16 cellular contexts compared by ENCODE assay signal in the genomic region with DNA sequence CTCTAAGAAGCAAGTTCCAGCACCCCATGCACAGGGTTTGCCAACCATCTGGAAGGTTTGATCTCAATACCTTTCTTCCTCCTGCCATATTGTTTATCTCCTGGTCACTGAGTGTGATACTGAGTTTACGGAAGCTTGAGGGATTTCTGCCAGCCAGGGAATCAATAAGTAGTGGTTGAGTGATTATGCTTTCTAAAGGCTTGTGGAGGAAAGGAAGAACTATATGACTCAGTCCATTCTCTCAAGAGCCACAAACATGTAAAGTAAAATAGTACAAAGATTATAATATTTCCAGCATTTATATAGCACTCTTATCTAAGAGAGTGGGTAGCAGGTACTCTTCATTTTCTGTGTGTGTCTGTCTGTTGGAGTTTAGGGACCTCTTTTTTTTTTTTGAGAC. TPM values are rescaled to one million over a fixed set of nuclear protein-coding genes. Genes with fewer than 3 reads are reported as not detected.
DNase-seq lines count a peak whose midpoint lies in the region.
"Had no signal": no experiment of that assay in that cellular context is flagged by ENCODE, and none has a peak within 500 bp of the region (broad histone marks: within the 10 kb centered on the region; RNA-seq: fewer than 3 reads in every experiment).

No MANE protein-coding gene starts in this region.

- DNase-seq in MV-4-11 (lab: John Stamatoyannopoulos, UW), result peak; percentile 21
- peak; percentile 14 for DNase-seq in kidney glomerular epithelial cell (lab: John Stamatoyannopoulos, UW)
- DNase-seq in renal cortical epithelial cell (ENCODE audit: low read depth), result peak; percentile 50
- no peak for DNase-seq in hypothalamus (lab: John Stamatoyannopoulos, UW)
- no peak for DNase-seq in DMS53 (lab: John Stamatoyannopoulos, UW)
- no peak for DNase-seq in hepatic stellate cell (ENCODE audit: low spot score)
- DNase-seq: ACHN; BE2C; C1 segment of cervical spinal cord; CD4-positive, CD25-positive, alpha-beta regulatory T cell; CD8-positive, alpha-beta memory T cell; COR-L47; DMS153; DMS79 treated with DMSO at 0.1 percent for 48 hours; GF-D8; HCEC 1CT had no signal

RNA-seq across cellular contexts. Expression of gene SLC4A3, which starts 49.2 kb away (rescaled TPM):
- 3.5 and 10.1 TPM in 2 replicates for total RNA-seq in renal cortical epithelial cell
- total RNA-seq: CD4-positive, CD25-positive, alpha-beta regulatory T cell had no signal

Comparison
In these comparisons a context has a peak if more than half of its experiments do, and no peak if none do; other contexts are left out.
1. DNase-seq: peak in MV-4-11 (single experiment), kidney glomerular epithelial cell (single experiment) and renal cortical epithelial cell (single experiment); none in hypothalamus (0 of 51), DMS53 (single experiment) and hepatic stellate cell (single experiment).